18 cellular contexts compared by ENCODE assay signal in the genomic region with DNA sequence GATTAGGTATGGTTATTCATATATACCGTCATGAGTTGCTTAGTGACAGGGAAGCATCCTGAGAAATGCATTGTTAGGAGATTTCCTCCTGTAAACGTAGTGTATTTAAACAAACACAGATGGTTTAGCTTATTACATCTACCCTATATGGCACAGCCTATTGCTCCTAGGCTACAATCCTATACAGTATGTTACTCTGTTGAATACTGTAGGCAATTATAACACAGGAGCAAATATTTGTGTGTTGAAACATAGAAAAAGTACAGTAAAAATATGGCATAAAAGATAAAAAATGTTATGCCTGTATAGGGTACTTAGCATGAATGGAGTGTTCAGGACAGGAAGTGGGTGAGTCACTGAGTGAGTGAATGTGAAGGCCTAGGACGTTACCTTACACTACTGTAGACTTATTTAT.
A peak's percentile ranks its signal among the peaks of the same experiment; 100 is the strongest.
DNase-seq lines count a peak whose midpoint lies in the region; ATAC-seq and TF ChIP-seq lines count a peak whose summit lies in the region.
"Had no signal": no experiment of that assay in that cellular context is flagged by ENCODE, and none has a peak within 500 bp of the region (broad histone marks: within the 10 kb centered on the region; RNA-seq: fewer than 3 reads in every experiment).

No MANE protein-coding gene starts in this region.

- no peak overlapping the region for H4K91ac ChIP-seq in mesenchymal stem cell (ENCODE audit: low read length)

- no peak overlapping the region for H3K4me2 ChIP-seq in mesenchymal stem cell (ENCODE audit: low read length, poor library complexity, severe bottlenecking)

- H3K9me3 ChIP-seq in mesenchymal stem cell (ENCODE audit: control insufficient read depth, low read length) = no peaks in the 10 kb centered on the region
- H3K9me3 ChIP-seq: pancreas, tibial artery had no signal

- no peak overlapping the region for H2BK120ac ChIP-seq in mesenchymal stem cell (ENCODE audit: low read depth, low read length)

- DNase-seq in EL (peak; percentile 78), NCI-H748 treated with DMSO at 0.1 percent for 48 hours (lab: John Stamatoyannopoulos, UW) (peak; percentile 2), cardiac fibroblast (ENCODE audit: low read depth in 2 of 2) (peak; percentile 60 to 90), mesenchymal stem cell (peak; percentile 72), globus pallidus (ENCODE audit: low spot score) (no peak), posterior vena cava (ENCODE audit: low spot score) (no peak), left lobe of liver (ENCODE audit: low spot score) (no peak)
- DNase-seq: activated CD4-positive, CD25-positive, alpha-beta regulatory T cell treated with anti-CD3 and anti-CD28 coated beads, Interleukin-2, amount 50 U/mL, for 72 hours; activated effector memory CD4-positive, alpha-beta T cell treated with anti-CD3 and anti-CD28 coated beads, Interleukin-2, amount 50 U/mL, for 16 hours; anterior cingulate cortex; KBM-7; NCI-H1417; pancreas; small intestine; T1000; tibial artery had no signal

- no peak overlapping the region for H2BK15ac ChIP-seq in mesenchymal stem cell (ENCODE audit: low read depth, poor library complexity, severe bottlenecking)

- no peak overlapping the region for H3K4me3 ChIP-seq in cardiac fibroblast (replicated peaks in 1 of 2; ENCODE audit: low read depth in 2 of 2, low read length in 2 of 2)
- H3K4me3 ChIP-seq in mesenchymal stem cell (ENCODE audit: insufficient read depth in 1 of 2, low read depth in 1 of 2, low read length in 2 of 2) = no peak overlapping the region
- H3K4me3 ChIP-seq: pancreas, tibial artery had no signal

- peaks cover 3 to 90% of the 10 kb centered on the region in 2 experiments for H3K36me3 ChIP-seq in mesenchymal stem cell (ENCODE audit: control insufficient read depth in 1 of 2, insufficient read depth in 2 of 2, low read depth in 1 of 2, low read length in 2 of 2)
- H3K36me3 ChIP-seq: pancreas, tibial artery had no signal

- H3K23ac ChIP-seq in mesenchymal stem cell (ENCODE audit: low read length in 2 of 2) = no peak overlapping the region

- H3K27ac ChIP-seq in mesenchymal stem cell (ENCODE audit: low read length, poor library complexity, severe bottlenecking) = no peak overlapping the region
- H3K27ac ChIP-seq: pancreas, tibial artery had no signal

- TF ChIP-seq CTCF in cardiac fibroblast (IDR thresholded peaks at IDR 0.05; ENCODE audit: low read depth, low read length) = no peak

- H2AFZ ChIP-seq in mesenchymal stem cell (ENCODE audit: low read depth, low read length) = no peak overlapping the region

- no peak overlapping the region for H2AK5ac ChIP-seq in mesenchymal stem cell (ENCODE audit: low read length, severe bottlenecking)

- ATAC-seq in left lobe of liver (no peak), HG03025 (IDR thresholded peaks at IDR 0.05; ENCODE audit: low FRiP score, unreplicated experiment) (no peak)
- ATAC-seq: esophagus mucosa, pancreas had no signal

- no peak overlapping the region for H2BK5ac ChIP-seq in mesenchymal stem cell (ENCODE audit: low read depth, low read length, poor library complexity, severe bottlenecking)

- no peak overlapping the region for H3K18ac ChIP-seq in mesenchymal stem cell (ENCODE audit: low read depth in 1 of 2, low read length in 2 of 2)

- H2BK12ac ChIP-seq in mesenchymal stem cell (ENCODE audit: low read length in 2 of 2) = no peak overlapping the region

- H3K9ac ChIP-seq in mesenchymal stem cell (ENCODE audit: low read length) = no peak overlapping the region

- no CpG with 5 or more reads among the region's 3 CpGs for WGBS in mesenchymal stem cell

- H3K79me1 ChIP-seq in mesenchymal stem cell (replicated peaks; ENCODE audit: low read length, poor library complexity, severe bottlenecking) = no peaks in the 10 kb centered on the region

- no peak overlapping the region for H4K8ac ChIP-seq in mesenchymal stem cell (ENCODE audit: low read length)

- no peak overlapping the region for H3K14ac ChIP-seq in mesenchymal stem cell (ENCODE audit: low read length in 2 of 2)

- no peaks in the 10 kb centered on the region for H3K4me1 ChIP-seq in mesenchymal stem cell (ENCODE audit: control insufficient read depth, insufficient read depth, low read depth, low read length)
- H3K4me1 ChIP-seq: pancreas had no signal

- no peak overlapping the region for H3K4ac ChIP-seq in mesenchymal stem cell (ENCODE audit: low read depth in 1 of 2, low read length in 2 of 2)

- intact Hi-C loops in posterior vena cava (cut with DNase I) = no loop called here

- H3K27me3 ChIP-seq in mesenchymal stem cell (ENCODE audit: control insufficient read depth in 1 of 2, insufficient read depth in 1 of 2, low read length in 2 of 2) = no peaks in the 10 kb centered on the region
- H3K27me3 ChIP-seq: pancreas, tibial artery had no signal

Comparison
In these comparisons a context has a peak if more than half of its experiments do, and no peak if none do; other contexts are left out.
1. DNase-seq: peak in EL (single experiment), NCI-H748 treated with DMSO at 0.1 percent for 48 hours (single experiment), cardiac fibroblast (2 of 2) and mesenchymal stem cell (single experiment); none in globus pallidus (single experiment), posterior vena cava (single experiment) and left lobe of liver (single experiment).